Comparison of ENCODE assay signal across 1 cellular context in the genomic region with DNA sequence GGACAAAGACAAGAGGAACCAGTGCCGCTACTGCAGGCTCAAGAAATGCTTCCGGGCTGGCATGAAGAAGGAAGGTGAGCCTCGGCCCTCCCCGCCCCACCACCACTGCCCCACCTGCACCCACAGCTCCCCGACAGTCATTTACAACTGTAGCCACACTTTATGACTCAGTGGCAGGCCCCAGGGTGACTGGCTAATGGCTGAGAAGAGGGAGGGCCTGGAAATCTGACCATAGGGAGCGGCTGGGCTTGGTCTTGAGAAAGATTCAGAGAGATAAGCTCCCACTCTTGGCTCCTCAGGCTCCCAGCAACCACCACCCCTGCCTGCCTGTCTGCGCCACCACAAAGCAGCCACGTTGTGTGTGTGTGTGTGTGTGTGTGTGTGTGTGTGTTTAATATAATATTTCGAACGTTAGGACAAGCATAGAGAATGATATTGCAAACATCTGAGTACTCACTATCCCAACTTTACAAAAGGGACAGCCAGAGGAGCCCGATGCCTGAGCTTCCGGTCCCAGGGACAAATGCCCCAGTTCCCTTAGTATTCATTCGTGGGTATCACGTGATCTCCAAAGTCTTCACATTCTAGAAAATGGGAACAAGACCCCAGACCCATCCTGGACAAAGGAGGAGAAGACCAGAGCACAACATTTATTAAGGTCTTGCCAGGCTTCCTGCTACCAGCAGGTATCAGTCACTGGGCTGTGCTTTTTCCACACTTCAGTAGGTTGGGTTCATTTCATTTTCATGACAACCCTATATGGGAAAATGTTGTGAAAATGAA.
TF ChIP-seq lines count a peak whose summit lies in the region.

No MANE protein-coding gene starts in this region.

TF ChIP-seq in HEK293, 187 proteins besides CTCF, POLR2A, EP300 and RAD21 (continued from another document):
- TF ChIP-seq SALL2 (tag by site-specific recombination; IDR thresholded peaks at IDR 0.05; ENCODE audit: borderline replicate concordance) (no peak), ZNF791 (tag by site-specific recombination; IDR thresholded peaks at IDR 0.05) (no peak), ZNF341 (tag by site-specific recombination; IDR thresholded peaks at IDR 0.05; ENCODE audit: low read depth) (no peak), ZNF629 (tag by site-specific recombination; IDR thresholded peaks at IDR 0.05) (no peak), ZNF449 (tag by site-specific recombination; IDR thresholded peaks at IDR 0.05) (peak; percentile 52; the same call in 1 of the 2 replicates), ZBTB1 (tag by site-specific recombination; IDR thresholded peaks at IDR 0.05) (no peak), ZNF155 (tag by site-specific recombination; IDR thresholded peaks at IDR 0.05) (no peak), ZNF114 (tag by site-specific recombination; IDR thresholded peaks at IDR 0.05) (no peak), ZNF391 (tag by site-specific recombination; IDR thresholded peaks at IDR 0.05; ENCODE audit: borderline replicate concordance, low read depth) (no peak), GLI2 (tag by site-specific recombination; IDR thresholded peaks at IDR 0.05; ENCODE audit: borderline replicate concordance, low read depth) (no peak), ZNF654 (tag by site-specific recombination; IDR thresholded peaks at IDR 0.05; ENCODE audit: low read depth) (no peak), ZNF660 (tag by site-specific recombination; IDR thresholded peaks at IDR 0.05) (no peak), ZNF549 (tag by site-specific recombination; IDR thresholded peaks at IDR 0.05) (no peak), ZNF624 (tag by site-specific recombination; IDR thresholded peaks at IDR 0.05) (no peak), ZNF214 (tag by site-specific recombination; IDR thresholded peaks at IDR 0.05; ENCODE audit: borderline replicate concordance) (no peak), ZNF792 (tag by site-specific recombination; IDR thresholded peaks at IDR 0.05) (no peak), ZFP37 (tag by site-specific recombination; IDR thresholded peaks at IDR 0.05) (no peak), ZFHX2 (tag by site-specific recombination; conservative IDR thresholded peaks at IDR 0.05) (peak; percentile 34), ZNF777 (tag by site-specific recombination; IDR thresholded peaks at IDR 0.05; ENCODE audit: borderline replicate concordance) (no peak), ZNF701 (tag by site-specific recombination; IDR thresholded peaks at IDR 0.05) (no peak), ZNF837 (tag by site-specific recombination; IDR thresholded peaks at IDR 0.05) (no peak), ZNF140 (tag by site-specific recombination; IDR thresholded peaks at IDR 0.05) (no peak)
- TF ChIP-seq, protein P1, sequence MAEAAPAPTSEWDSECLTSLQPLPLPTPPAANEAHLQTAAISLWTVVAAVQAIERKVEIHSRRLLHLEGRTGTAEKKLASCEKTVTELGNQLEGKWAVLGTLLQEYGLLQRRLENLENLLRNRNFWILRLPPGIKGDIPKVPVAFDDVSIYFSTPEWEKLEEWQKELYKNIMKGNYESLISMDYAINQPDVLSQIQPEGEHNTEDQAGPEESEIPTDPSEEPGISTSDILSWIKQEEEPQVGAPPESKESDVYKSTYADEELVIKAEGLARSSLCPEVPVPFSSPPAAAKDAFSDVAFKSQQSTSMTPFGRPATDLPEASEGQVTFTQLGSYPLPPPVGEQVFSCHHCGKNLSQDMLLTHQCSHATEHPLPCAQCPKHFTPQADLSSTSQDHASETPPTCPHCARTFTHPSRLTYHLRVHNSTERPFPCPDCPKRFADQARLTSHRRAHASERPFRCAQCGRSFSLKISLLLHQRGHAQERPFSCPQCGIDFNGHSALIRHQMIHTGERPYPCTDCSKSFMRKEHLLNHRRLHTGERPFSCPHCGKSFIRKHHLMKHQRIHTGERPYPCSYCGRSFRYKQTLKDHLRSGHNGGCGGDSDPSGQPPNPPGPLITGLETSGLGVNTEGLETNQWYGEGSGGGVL (tag by site-specific recombination; IDR thresholded peaks at IDR 0.05) = no peak
- TF ChIP-seq, protein P2, sequence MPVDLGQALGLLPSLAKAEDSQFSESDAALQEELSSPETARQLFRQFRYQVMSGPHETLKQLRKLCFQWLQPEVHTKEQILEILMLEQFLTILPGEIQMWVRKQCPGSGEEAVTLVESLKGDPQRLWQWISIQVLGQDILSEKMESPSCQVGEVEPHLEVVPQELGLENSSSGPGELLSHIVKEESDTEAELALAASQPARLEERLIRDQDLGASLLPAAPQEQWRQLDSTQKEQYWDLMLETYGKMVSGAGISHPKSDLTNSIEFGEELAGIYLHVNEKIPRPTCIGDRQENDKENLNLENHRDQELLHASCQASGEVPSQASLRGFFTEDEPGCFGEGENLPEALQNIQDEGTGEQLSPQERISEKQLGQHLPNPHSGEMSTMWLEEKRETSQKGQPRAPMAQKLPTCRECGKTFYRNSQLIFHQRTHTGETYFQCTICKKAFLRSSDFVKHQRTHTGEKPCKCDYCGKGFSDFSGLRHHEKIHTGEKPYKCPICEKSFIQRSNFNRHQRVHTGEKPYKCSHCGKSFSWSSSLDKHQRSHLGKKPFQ (tag by site-specific recombination; IDR thresholded peaks at IDR 0.05) = no peak
- TF ChIP-seq, protein P3, sequence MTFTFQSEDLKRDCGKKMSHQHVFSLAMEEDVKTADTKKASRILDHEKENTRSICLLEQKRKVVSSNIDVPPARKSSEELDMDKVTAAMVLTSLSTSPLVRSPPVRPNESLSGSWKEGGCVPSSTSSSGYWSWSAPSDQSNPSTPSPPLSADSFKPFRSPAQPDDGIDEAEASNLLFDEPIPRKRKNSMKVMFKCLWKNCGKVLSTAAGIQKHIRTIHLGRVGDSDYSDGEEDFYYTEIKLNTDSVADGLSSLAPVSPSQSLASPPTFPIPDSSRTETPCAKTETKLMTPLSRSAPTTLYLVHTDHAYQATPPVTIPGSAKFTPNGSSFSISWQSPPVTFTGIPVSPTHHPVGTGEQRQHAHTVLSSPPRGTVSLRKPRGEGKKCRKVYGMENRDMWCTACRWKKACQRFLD (tag by site-specific recombination; IDR thresholded peaks at IDR 0.05) = no peak
- TF ChIP-seq, protein P4, sequence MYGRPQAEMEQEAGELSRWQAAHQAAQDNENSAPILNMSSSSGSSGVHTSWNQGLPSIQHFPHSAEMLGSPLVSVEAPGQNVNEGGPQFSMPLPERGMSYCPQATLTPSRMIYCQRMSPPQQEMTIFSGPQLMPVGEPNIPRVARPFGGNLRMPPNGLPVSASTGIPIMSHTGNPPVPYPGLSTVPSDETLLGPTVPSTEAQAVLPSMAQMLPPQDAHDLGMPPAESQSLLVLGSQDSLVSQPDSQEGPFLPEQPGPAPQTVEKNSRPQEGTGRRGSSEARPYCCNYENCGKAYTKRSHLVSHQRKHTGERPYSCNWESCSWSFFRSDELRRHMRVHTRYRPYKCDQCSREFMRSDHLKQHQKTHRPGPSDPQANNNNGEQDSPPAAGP (tag by site-specific recombination; IDR thresholded peaks at IDR 0.05) = peak; percentile 70; the same call in 1 of the 2 replicates
